Comparison of ENCODE assay signal across 14 cellular contexts in genomic region chr4:113419631-113420030, GRCh38.
DNase-seq lines count a peak whose midpoint lies in the region; ATAC-seq and TF ChIP-seq lines count a peak whose summit lies in the region.
"Had no signal": no experiment of that assay in that cellular context is flagged by ENCODE, and none has a peak within 500 bp of the region (broad histone marks: within the 10 kb centered on the region; RNA-seq: fewer than 3 reads in every experiment).

No MANE protein-coding gene starts in this region.

- no peak overlapping the region for H3K4me3 Mint-ChIP-seq in activated naive CD4-positive, alpha-beta T cell treated with anti-CD3 and anti-CD28 coated beads for 36 hours
- H3K4me3 Mint-ChIP-seq: CD4-positive, alpha-beta memory T cell; GM23338; H9 had no signal

- H3K27me3 Mint-ChIP-seq in activated naive CD4-positive, alpha-beta T cell treated with anti-CD3 and anti-CD28 coated beads for 36 hours (ENCODE audit: low read depth): peaks cover 4% of the 10 kb centered on the region

- dilution Hi-C loops in mammary epithelial cell (cut with HindIII; ENCODE audit: low sequenced_read_pairs): no loop called here

- BruUV-seq in mammary epithelial cell (replicated peaks; lab: Mats Ljungman, UMichigan): no TSS peak

- H4K20me1 ChIP-seq in Karpas-422 (ENCODE audit: insufficient read depth, low read depth, low read length) (no peaks in the 10 kb centered on the region), mammary epithelial cell (ENCODE audit: insufficient read depth, low read length) (no peaks in the 10 kb centered on the region)

- H3K4me3 ChIP-seq in Karpas-422 (ENCODE audit: low read length): no peak overlapping the region
- no peak overlapping the region for H3K4me3 ChIP-seq in mammary epithelial cell (replicated peaks in 1 of 3; ENCODE audit: insufficient read depth in 1 of 3, low read depth in 2 of 3, low read length in 3 of 3)
- H3K4me3 ChIP-seq: GM23338 had no signal

- peaks cover 1% of the 10 kb centered on the region for H3K36me3 Mint-ChIP-seq in activated naive CD4-positive, alpha-beta T cell treated with anti-CD3 and anti-CD28 coated beads for 36 hours (ENCODE audit: low read depth)
- H3K36me3 Mint-ChIP-seq: CD4-positive, alpha-beta memory T cell had no signal

- no peak overlapping the region for H3K27ac ChIP-seq in Karpas-422 (ENCODE audit: low read length)
- no peak overlapping the region for H3K27ac ChIP-seq in mammary epithelial cell (ENCODE audit: insufficient read depth, low read depth, low read length)
- H3K27ac ChIP-seq in foreskin keratinocyte: no peak overlapping the region

- H2AFZ ChIP-seq in Karpas-422 (ENCODE audit: low read length) (no peak overlapping the region), mammary epithelial cell (ENCODE audit: low read depth, low read length) (no peak overlapping the region)
- H2AFZ ChIP-seq: GM23338 had no signal

- ATAC-seq in foreskin keratinocyte (peak; percentile 74), HG03097 (IDR thresholded peaks at IDR 0.05; ENCODE audit: low FRiP score, unreplicated experiment) (no peak)
- ATAC-seq: GM23338, HCT116 had no signal

- H3K27ac Mint-ChIP-seq in activated naive CD4-positive, alpha-beta T cell treated with anti-CD3 and anti-CD28 coated beads for 36 hours: no peak overlapping the region
- H3K27ac Mint-ChIP-seq: CD4-positive, alpha-beta memory T cell; GM23338; H9 had no signal

- in situ Hi-C loops in mammary epithelial cell (cut with MboI; ENCODE audit: low sequenced_read_pairs in 2 of 2): no loop called here

- H3K36me3 ChIP-seq in Karpas-422 (ENCODE audit: insufficient read depth, low read length): no peaks in the 10 kb centered on the region
- H3K36me3 ChIP-seq in mammary epithelial cell (ENCODE audit: insufficient read depth, low read length): no peaks in the 10 kb centered on the region

- H3K4me1 Mint-ChIP-seq in activated naive CD4-positive, alpha-beta T cell treated with anti-CD3 and anti-CD28 coated beads for 36 hours (ENCODE audit: low read depth): no peaks in the 10 kb centered on the region
- H3K4me1 Mint-ChIP-seq: CD4-positive, alpha-beta memory T cell; GM23338; H9 had no signal

- no peak for TF ChIP-seq CTCF in mammary epithelial cell (conservative IDR thresholded peaks at IDR 0.05 in 1 of 2, IDR thresholded peaks at IDR 0.05 in 1 of 2; ENCODE audit: extremely low read depth in 1 of 2, insufficient read depth in 1 of 2, low read depth in 1 of 2, low read length in 2 of 2)
- TF ChIP-seq CTCF in foreskin keratinocyte (conservative IDR thresholded peaks at IDR 0.05): no peak

- H3K4me2 ChIP-seq in Karpas-422 (ENCODE audit: low read depth, low read length, poor library complexity, severe bottlenecking): no peak overlapping the region
- no peak overlapping the region for H3K4me2 ChIP-seq in mammary epithelial cell (ENCODE audit: insufficient read depth, low read depth, low read length)
- H3K4me2 ChIP-seq: GM23338 had no signal

- H3K79me2 ChIP-seq in Karpas-422 (ENCODE audit: low read length) (no peaks in the 10 kb centered on the region), mammary epithelial cell (ENCODE audit: insufficient read depth, low read length) (no peaks in the 10 kb centered on the region)

- H3K9me2 ChIP-seq in Karpas-422 (replicated peaks; ENCODE audit: insufficient read depth, low read length): no peaks in the 10 kb centered on the region

- peak; percentile 32 for DNase-seq in Karpas-422
- DNase-seq in mammary epithelial cell: peak; percentile 77
- peak; percentile 31 to 65 for DNase-seq in foreskin keratinocyte
- DNase-seq in HT-29 (ENCODE audit: low spot score): no peak
- DNase-seq in activated naive CD4-positive, alpha-beta T cell treated with anti-CD3 and anti-CD28 coated beads for 36 hours: no peak
- DNase-seq: C1 segment of cervical spinal cord; CD4-positive, alpha-beta memory T cell; COR-L47; DMS153; DND-41; H9 had no signal

- H3K4me1 ChIP-seq in Karpas-422 (ENCODE audit: low read length): no peaks in the 10 kb centered on the region
- peaks cover 2% of the 10 kb centered on the region for H3K4me1 ChIP-seq in mammary epithelial cell (ENCODE audit: insufficient read depth, low read length)
- no peaks in the 10 kb centered on the region for H3K4me1 ChIP-seq in foreskin keratinocyte

- H3K9me3 ChIP-seq in Karpas-422 (ENCODE audit: low read length) (0 out of 2 replicates have a peak, but pooled peaks cover 7% of the 10 kb centered on the region), mammary epithelial cell (replicated peaks; ENCODE audit: insufficient read depth, low read length) (peaks cover 2% of the 10 kb centered on the region)

- intact Hi-C loops in mammary epithelial cell (cut with micrococcal nuclease): no loop called here
- intact Hi-C loops in activated naive CD4-positive, alpha-beta T cell treated with anti-CD3 and anti-CD28 coated beads for 36 hours (cut with micrococcal nuclease): no loop called here

- peaks cover 19% of the 10 kb centered on the region for H3K9me3 Mint-ChIP-seq in activated naive CD4-positive, alpha-beta T cell treated with anti-CD3 and anti-CD28 coated beads for 36 hours

- CTCF ChIA-PET in mammary epithelial cell (lab: Charles Lee; ENCODE audit: low non-redundant PET): no interaction called here
- CTCF ChIA-PET in activated naive CD4-positive, alpha-beta T cell treated with anti-CD3 and anti-CD28 coated beads for 36 hours (lab: Charles Lee): no interaction called here

- no peaks in the 10 kb centered on the region for H3K27me3 ChIP-seq in Karpas-422 (ENCODE audit: low read length)
- no peaks in the 10 kb centered on the region for H3K27me3 ChIP-seq in mammary epithelial cell (ENCODE audit: insufficient read depth, low read length)
- H3K27me3 ChIP-seq in foreskin keratinocyte: no peaks in the 10 kb centered on the region

- H3K9ac ChIP-seq in Karpas-422 (ENCODE audit: low read length): no peak overlapping the region
- no peak overlapping the region for H3K9ac ChIP-seq in mammary epithelial cell (ENCODE audit: insufficient read depth, low read length)

- 78% methylated on average over 2 of the region's 2 CpGs for WGBS in mammary epithelial cell (ENCODE audit: low coverage, missing lambda C conversion rate)

Comparison
In these comparisons a context has a peak if more than half of its experiments do, and no peak if none do; other contexts are left out.
1. DNase-seq: peak in Karpas-422 (single experiment), mammary epithelial cell (single experiment) and foreskin keratinocyte (2 of 2); none in HT-29 (single experiment) and activated naive CD4-positive, alpha-beta T cell treated with anti-CD3 and anti-CD28 coated beads for 36 hours (single experiment).